2 cellular contexts compared by ENCODE assay signal in genomic region chr5:1229822-1230221, GRCh38.
TF ChIP-seq lines count a peak whose summit lies in the region.

No MANE protein-coding gene starts in this region.

TF ChIP-seq in GM23338, 12 proteins besides CTCF, POLR2A, EP300 and RAD21:
- no peak for TF ChIP-seq JUNB (IDR thresholded peaks at IDR 0.05; ENCODE audit: unreplicated experiment)
- no peak for TF ChIP-seq ZNF331 (CRISPR knock-in tag; IDR thresholded peaks at IDR 0.05; ENCODE audit: low read depth)
- TF ChIP-seq EZH2phosphoT487 (IDR thresholded peaks at IDR 0.05; ENCODE audit: unreplicated experiment), result no peak
- no peak for TF ChIP-seq ZNF462 (CRISPR knock-in tag; IDR thresholded peaks at IDR 0.05)
- TF ChIP-seq REST (IDR thresholded peaks at IDR 0.05; ENCODE audit: unreplicated experiment), result no peak
- no peak for TF ChIP-seq ETS1 (IDR thresholded peaks at IDR 0.05)
- no peak for TF ChIP-seq NANOG (IDR thresholded peaks at IDR 0.05; ENCODE audit: borderline replicate concordance)
- no peak for TF ChIP-seq POLR2AphosphoS5 (IDR thresholded peaks at IDR 0.05; ENCODE audit: low read depth)

TF ChIP-seq in H1, 55 proteins besides CTCF, POLR2A, EP300 and RAD21:
- TF ChIP-seq CTBP2 (IDR thresholded peaks at IDR 0.05; ENCODE audit: borderline replicate concordance, insufficient read depth, insufficient read length, low read length) (no peak), SUZ12 (IDR thresholded peaks at IDR 0.05; ENCODE audit: low read length) (no peak), CBX8 (IDR thresholded peaks at IDR 0.05; ENCODE audit: borderline replicate concordance, low read depth, low read length) (no peak), ZNF274 (IDR thresholded peaks at IDR 0.05; ENCODE audit: borderline replicate concordance, extremely low read depth, low read length) (no peak), TBP (IDR thresholded peaks at IDR 0.05; ENCODE audit: low read depth, low read length) (no peak), RFX5 (IDR thresholded peaks at IDR 0.05; ENCODE audit: borderline replicate concordance, low read depth, low read length) (no peak), RBBP5 (IDR thresholded peaks at IDR 0.05; ENCODE audit: borderline replicate concordance, low read depth, low read length) (no peak), KDM5A (IDR thresholded peaks at IDR 0.05; ENCODE audit: low read length) (no peak), SP4 (IDR thresholded peaks at IDR 0.05; ENCODE audit: low read length) (no peak), FOSL1 (IDR thresholded peaks at IDR 0.05; ENCODE audit: insufficient read depth, low read depth, low read length) (no peak), EGR1 (IDR thresholded peaks at IDR 0.05; ENCODE audit: borderline replicate concordance, low read depth, low read length) (no peak), MAX (IDR thresholded peaks at IDR 0.05) (no peak), KDM1A (IDR thresholded peaks at IDR 0.05; ENCODE audit: borderline replicate concordance, low read length) (no peak)
